Comparison of ENCODE assay signal across 26 cellular contexts in genomic region chr14:76848879-76849278, GRCh38. TPM values are rescaled to one million over a fixed set of nuclear protein-coding genes. Genes with fewer than 3 reads are reported as not detected.
DNase-seq lines count a peak whose midpoint lies in the region; FAIRE-seq and TF ChIP-seq lines count a peak whose summit lies in the region.
"Had no signal": no experiment of that assay in that cellular context is flagged by ENCODE, and none has a peak within 500 bp of the region (broad histone marks: within the 10 kb centered on the region; RNA-seq: fewer than 3 reads in every experiment).

No MANE protein-coding gene starts in this region.

- H3K9me3 Mint-ChIP-seq in progenitor cell of endocrine pancreas (ENCODE audit: low read depth): no peaks in the 10 kb centered on the region

- 90% methylated on average over 6 of the region's 6 CpGs for WGBS in hepatocyte (ENCODE audit: low lambda C conversion rate, missing lambda C conversion rate)

- no peak overlapping the region for H3K27ac ChIP-seq in hepatocyte
- H3K27ac ChIP-seq: breast epithelium, uterus had no signal

- H4K20me1 ChIP-seq in Loucy (ENCODE audit: insufficient read depth, low read length, poor library complexity, severe bottlenecking) (no peaks in the 10 kb centered on the region), hepatocyte (ENCODE audit: insufficient read depth, poor library complexity, severe bottlenecking) (no peaks in the 10 kb centered on the region)

- H3K79me2 ChIP-seq in Loucy (ENCODE audit: insufficient read depth, low read length) (no peaks in the 10 kb centered on the region), hepatocyte (no peaks in the 10 kb centered on the region)

- H2AFZ ChIP-seq in Loucy (ENCODE audit: low read length) (peak overlapping the region; percentile 36), hepatocyte (no peak overlapping the region)

- no peak overlapping the region for H3K9ac ChIP-seq in Loucy (ENCODE audit: low read depth, low read length, poor library complexity, severe bottlenecking)

- no peaks in the 10 kb centered on the region for H3F3A ChIP-seq in Loucy (ENCODE audit: low read depth)

- peaks cover 7% of the 10 kb centered on the region for H3K4me1 Mint-ChIP-seq in progenitor cell of endocrine pancreas (ENCODE audit: low read depth)

- H3K36me3 ChIP-seq in Loucy (ENCODE audit: insufficient read depth, low read length) (no peaks in the 10 kb centered on the region), bronchial epithelial cell (ENCODE audit: control insufficient read depth, insufficient read depth, low read length) (no peaks in the 10 kb centered on the region), hepatocyte (replicated peaks; ENCODE audit: insufficient read depth, low read depth) (no peaks in the 10 kb centered on the region)
- H3K36me3 ChIP-seq: breast epithelium, uterus had no signal

- H3K9me2 ChIP-seq in Loucy (replicated peaks; ENCODE audit: low read depth, low read length): no peaks in the 10 kb centered on the region
- H3K9me2 ChIP-seq in hepatocyte (replicated peaks; ENCODE audit: insufficient read depth): no peaks in the 10 kb centered on the region

- FAIRE-seq in bronchial epithelial cell (lab: Jason Lieb, UNC): peak; percentile 7
- FAIRE-seq: endometrium, GM12892, H54 had no signal

- no peaks in the 10 kb centered on the region for H3K27me3 Mint-ChIP-seq in progenitor cell of endocrine pancreas

- H3K4me2 ChIP-seq in Loucy (ENCODE audit: low read depth, low read length, poor library complexity, severe bottlenecking) (no peak overlapping the region), hepatocyte (no peak overlapping the region)

- no peak overlapping the region for H3K27ac Mint-ChIP-seq in progenitor cell of endocrine pancreas

- H3K27me3 ChIP-seq in Loucy (ENCODE audit: insufficient read depth, low read length, poor library complexity, severe bottlenecking) (no peaks in the 10 kb centered on the region), bronchial epithelial cell (ENCODE audit: control insufficient read depth, insufficient read depth, low read length) (no peaks in the 10 kb centered on the region), hepatocyte (peaks cover 3% of the 10 kb centered on the region)
- H3K27me3 ChIP-seq: breast epithelium, uterus had no signal

- peaks cover 6% of the 10 kb centered on the region for H3K4me1 ChIP-seq in Loucy (ENCODE audit: insufficient read depth, low read length, poor library complexity, severe bottlenecking)
- no peaks in the 10 kb centered on the region for H3K4me1 ChIP-seq in hepatocyte (ENCODE audit: insufficient read depth)
- H3K4me1 ChIP-seq: breast epithelium, uterus had no signal

- no peak overlapping the region for H3K4me3 Mint-ChIP-seq in progenitor cell of endocrine pancreas (ENCODE audit: low read depth)
- H3K4me3 Mint-ChIP-seq: T-helper 17 cell had no signal

- H3K9me3 ChIP-seq in Loucy (ENCODE audit: insufficient read depth, low read depth, low read length) (no peaks in the 10 kb centered on the region), hepatocyte (ENCODE audit: low read depth) (no peaks in the 10 kb centered on the region)
- H3K9me3 ChIP-seq: breast epithelium, uterus had no signal

- H3K4me3 ChIP-seq in Loucy (ENCODE audit: low read length, poor library complexity, severe bottlenecking) (no peak overlapping the region), bronchial epithelial cell (ENCODE audit: low read depth, low read length) (no peak overlapping the region), hepatocyte (no peak overlapping the region)
- H3K4me3 ChIP-seq: breast epithelium, uterus had no signal

- TF ChIP-seq CTCF in Loucy (conservative IDR thresholded peaks at IDR 0.05; ENCODE audit: low read length): no peak
- TF ChIP-seq CTCF in bronchial epithelial cell (IDR thresholded peaks at IDR 0.05; ENCODE audit: insufficient read depth, low read length, severe bottlenecking): no peak
- peak; percentile 23 for TF ChIP-seq CTCF in progenitor cell of endocrine pancreas (IDR thresholded peaks at IDR 0.05; ENCODE audit: unreplicated experiment)
- TF ChIP-seq CTCF in hepatocyte (IDR thresholded peaks at IDR 0.05; ENCODE audit: poor library complexity): no peak

- DNase-seq in NCI-H510A treated with DMSO at 0.1 percent for 48 hours (lab: John Stamatoyannopoulos, UW) (peak; percentile 18), NCI-H510A (lab: John Stamatoyannopoulos, UW) (no peak), bronchial epithelial cell (ENCODE audit: low read depth) (no peak), progenitor cell of endocrine pancreas (ENCODE audit: low spot score, unreplicated experiment) (no peak), activated gamma-delta T cell (lab: John Stamatoyannopoulos, UW) (no peak), hepatocyte (ENCODE audit: low spot score) (no peak), HPDE6-E6E7 (ENCODE audit: extremely low spot score) (no peak)
- DNase-seq: ACHN; activated effector memory CD4-positive, alpha-beta T cell treated with anti-CD3 and anti-CD28 coated beads, Interleukin-2, amount 50 U/mL, for 16 hours; C1 segment of cervical spinal cord; cortex of kidney; glutamatergic neuron; left ventricle myocardium superior; NCI-H1417; SHP77 treated with DMSO at 0.1 percent for 48 hours; T-helper 17 cell; uterus had no signal

- H3K36me3 Mint-ChIP-seq in progenitor cell of endocrine pancreas (ENCODE audit: insufficient read depth): no peaks in the 10 kb centered on the region

RNA-seq across cellular contexts. Expression of gene LRRC74A, which starts 22.7 kb away (rescaled TPM):
- not detected in 2 replicates for total RNA-seq in bronchial epithelial cell
- total RNA-seq in progenitor cell of endocrine pancreas: not detected in 2 replicates
- not detected in 2 replicates for total RNA-seq in hepatocyte
- not detected in 2 replicates for polyA plus RNA-seq in hepatocyte
- total RNA-seq: breast epithelium, HT1080, left ventricle myocardium superior, LHCN-M2, subcutaneous adipose tissue, T-helper 17 cell, uterus had no signal
- polyA plus RNA-seq: adipose tissue had no signal

RNA-seq across cellular contexts. Expression of gene ANGEL1, which starts 36.2 kb away (rescaled TPM):
- 5.5 and 6.1 TPM in 2 replicates for total RNA-seq in bronchial epithelial cell
- total RNA-seq in progenitor cell of endocrine pancreas: 121 and 129 TPM in 2 replicates
- 15.3 and 18.7 TPM in 2 replicates for total RNA-seq in hepatocyte
- 11.0 and 15.8 TPM in 2 replicates for polyA plus RNA-seq in hepatocyte
